ENCODE assay signal across 27 cellular contexts in the genomic region with DNA sequence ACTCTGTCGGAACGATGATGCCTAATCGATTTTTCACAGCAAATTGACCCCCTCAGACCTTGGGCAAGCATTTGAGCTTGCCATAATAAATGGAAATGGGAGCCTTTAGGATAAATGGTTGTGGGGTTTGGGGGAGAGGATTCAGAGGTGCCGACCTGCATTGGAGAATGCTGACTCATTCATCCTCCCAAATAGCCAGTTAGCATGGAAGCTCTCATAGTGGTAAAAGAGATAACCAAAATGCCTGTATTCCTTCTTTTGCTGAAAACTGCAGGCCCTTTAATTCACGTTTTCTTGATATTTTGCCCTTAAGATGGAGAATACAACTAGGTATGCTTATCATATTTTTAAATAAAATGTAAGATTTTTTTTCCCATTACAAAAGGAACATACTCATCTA.
"Had no signal": no experiment of that assay in that cellular context is flagged by ENCODE, and none has a peak within 500 bp of the region (broad histone marks: within the 10 kb centered on the region; RNA-seq: fewer than 3 reads in every experiment).

No MANE protein-coding gene starts in this region.

- H3K27me3 ChIP-seq: dorsolateral prefrontal cortex, foreskin keratinocyte, gastroesophageal sphincter, heart left ventricle, right atrium auricular region, suprapubic skin, transverse colon, upper lobe of right lung, uterus had no signal

- H3K79me2 ChIP-seq: parathyroid adenoma had no signal

- H3K4me1 ChIP-seq: foreskin keratinocyte, gastroesophageal sphincter, heart left ventricle, lower lobe of right lung, parathyroid adenoma, right atrium auricular region, suprapubic skin, transverse colon, upper lobe of right lung, uterus had no signal

- ATAC-seq: esophagus mucosa; foreskin keratinocyte; gastroesophageal sphincter; heart left ventricle; left ventricle myocardium superior; lower lobe of right lung; natural killer cell; sciatic nerve; stimulated activated naive CD8-positive, alpha-beta T cell treated with anti-CD3 and anti-CD28 coated beads, Interleukin-15, amount 100 ng/mL, for 72 hours; upper lobe of right lung had no signal

- H2AFZ ChIP-seq: parathyroid adenoma had no signal

- DNase-seq: dorsolateral prefrontal cortex; effector CD4-positive, alpha-beta T cell; foreskin keratinocyte; heart left ventricle; hippocampal formation; left ventricle myocardium superior; lower lobe of right lung; natural killer cell; stimulated activated CD4-positive, alpha-beta T cell treated with anti-CD3 and anti-CD28 coated beads, Interleukin-12 subunit alpha, Interleukin-12 subunit beta, amount 100 ng/mL, for 4 hours; stimulated activated CD4-positive, alpha-beta T cell treated with anti-CD3 and anti-CD28 coated beads, Interleukin-1b, Interleukin-23, amount 100 ng/mL, for 48 hours; stimulated activated CD4-positive, alpha-beta T cell treated with anti-CD3 and anti-CD28 coated beads, Interleukin-4, amount 100 ng/mL, for 1 hour; stimulated activated CD8-positive, alpha-beta memory T cell treated with anti-CD3 and anti-CD28 coated beads, Interleukin-4, amount 100 ng/mL, for 48 hours; stimulated activated naive CD4-positive, alpha-beta T cell; stimulated activated naive CD8-positive, alpha-beta T cell treated with anti-CD3 and anti-CD28 coated beads, Interleukin-15, amount 100 ng/mL, for 72 hours; transverse colon; upper lobe of right lung; uterus had no signal

- H3K36me3 ChIP-seq: gastroesophageal sphincter, heart left ventricle, lower lobe of right lung, right atrium auricular region, suprapubic skin, transverse colon, upper lobe of right lung, uterus had no signal

- H3K9ac ChIP-seq: parathyroid adenoma had no signal

- H3K9me3 ChIP-seq: gastroesophageal sphincter, heart left ventricle, right atrium auricular region, suprapubic skin, transverse colon, upper lobe of right lung, uterus had no signal

- H3K27ac ChIP-seq: dorsolateral prefrontal cortex, epithelial cell of prostate, foreskin keratinocyte, gastroesophageal sphincter, heart left ventricle, lower lobe of right lung, parathyroid adenoma, right atrium auricular region, suprapubic skin, transverse colon, upper lobe of right lung, uterus had no signal

- H3K4me2 ChIP-seq: smooth muscle cell had no signal

- FAIRE-seq: colon, keratinocyte had no signal

- H3K4me3 ChIP-seq: dorsolateral prefrontal cortex, gastroesophageal sphincter, heart left ventricle, lower lobe of right lung, right atrium auricular region, smooth muscle cell, suprapubic skin, transverse colon, upper lobe of right lung, uterus had no signal
